In the genomic region with DNA sequence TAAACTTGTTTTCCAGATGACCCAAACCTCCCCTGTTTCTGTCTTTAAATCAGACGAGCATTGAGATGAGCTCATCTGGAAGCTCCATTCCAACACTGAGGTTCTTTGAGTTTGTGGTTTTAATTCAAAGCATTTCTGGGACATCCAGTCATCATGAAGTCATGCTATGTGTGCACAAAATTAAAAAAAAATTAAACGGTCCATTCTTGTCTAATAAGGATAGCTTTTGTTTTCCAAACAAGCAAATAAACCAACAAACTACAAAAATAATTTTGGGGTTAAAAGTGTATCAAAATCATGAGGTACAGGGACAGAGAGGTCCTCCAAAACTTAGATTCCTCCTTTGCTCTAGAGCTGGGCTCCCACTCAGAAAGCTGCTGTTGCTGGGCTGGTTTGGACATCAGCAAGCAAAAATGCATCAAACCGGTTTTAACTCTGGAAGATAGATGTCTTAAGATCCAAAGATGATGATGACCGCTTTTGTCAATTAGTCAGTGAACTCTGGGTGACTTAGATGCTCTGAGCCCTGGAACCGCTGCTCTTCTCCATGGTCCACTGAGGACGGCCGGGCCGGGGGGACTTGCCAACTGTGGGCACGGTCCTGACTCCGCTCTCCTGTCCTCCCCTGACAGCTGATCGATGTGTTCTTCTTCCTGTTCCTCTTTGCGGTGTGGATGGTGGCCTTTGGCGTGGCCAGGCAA, we compare ENCODE assay signal across 12 cellular contexts.
DNase-seq lines count a peak whose midpoint lies in the region; TF ChIP-seq lines count a peak whose summit lies in the region.
"Had no signal": no experiment of that assay in that cellular context is flagged by ENCODE, and none has a peak within 500 bp of the region (broad histone marks: within the 10 kb centered on the region; RNA-seq: fewer than 3 reads in every experiment).

No MANE protein-coding gene starts in this region.

- no peak for TF ChIP-seq RAD21 in SK-N-SH (IDR thresholded peaks at IDR 0.05; ENCODE audit: low read length)

- no peak for TF ChIP-seq CTCF in SK-N-SH (IDR thresholded peaks at IDR 0.05)
- no peak for TF ChIP-seq CTCF in smooth muscle cell (IDR thresholded peaks at IDR 0.05; ENCODE audit: borderline replicate concordance, insufficient read depth, poor library complexity, severe bottlenecking)
- no peak for TF ChIP-seq CTCF in GM10248 (IDR thresholded peaks at IDR 0.05; ENCODE audit: control extremely low read depth, extremely low read depth, low read depth, missing control alignments)

- H3K4me1 ChIP-seq in GM23248 (ENCODE audit: insufficient read depth) (peaks cover 32% of the 10 kb centered on the region), SK-N-SH (ENCODE audit: control insufficient read depth in 1 of 2, insufficient read depth in 2 of 2, low read depth in 1 of 2, low read length in 1 of 2) (peaks cover 0 to 28% of the 10 kb centered on the region in 2 experiments), smooth muscle cell (ENCODE audit: low read depth) (peaks cover 4% of the 10 kb centered on the region)

- H3K9ac ChIP-seq in GM23248 (peak overlapping the region; percentile 35), SK-N-SH (peak overlapping the region; percentile 38), smooth muscle cell (ENCODE audit: low read depth) (peak overlapping the region; percentile 5)

- CTCF ChIA-PET in SK-N-SH (lab: Yijun Ruan, JAX) (interaction anchor here (0.6 to 1.6 kb wide), 5 partner anchors 13 to 1124 kb away, joined by 3 to 6 read pairs (median 4); a partner anchor contains a TSS), GM10248 (lab: Yijun Ruan, JAX) (no interaction called here)

- no peaks in the 10 kb centered on the region for H3K27me3 ChIP-seq in GM23248 (replicated peaks; ENCODE audit: insufficient read depth)
- no peaks in the 10 kb centered on the region for H3K27me3 ChIP-seq in SK-N-SH (ENCODE audit: insufficient read depth)
- peaks cover 6% of the 10 kb centered on the region for H3K27me3 ChIP-seq in smooth muscle cell (ENCODE audit: low read depth)

- no peaks in the 10 kb centered on the region for H3K9me3 ChIP-seq in GM23248 (ENCODE audit: low read depth)
- H3K9me3 ChIP-seq in SK-N-SH, result no peaks in the 10 kb centered on the region
- H3K9me3 ChIP-seq in smooth muscle cell (replicated peaks; ENCODE audit: low read depth), result no peaks in the 10 kb centered on the region

- H3K79me2 ChIP-seq in GM23248 (ENCODE audit: insufficient read depth) (no peaks in the 10 kb centered on the region), SK-N-SH (ENCODE audit: insufficient read depth) (no peaks in the 10 kb centered on the region), smooth muscle cell (ENCODE audit: low read depth) (no peaks in the 10 kb centered on the region)

- peak overlapping the region; percentile 65 for H3K27ac ChIP-seq in GM23248
- peak overlapping the region; percentile 34 to 89; a peak in 3 of 4 replicates for H3K27ac ChIP-seq in SK-N-SH (ENCODE audit: low read depth in 2 of 2, low read length in 1 of 2)
- H3K27ac ChIP-seq in smooth muscle cell (ENCODE audit: low read depth), result peak overlapping the region; percentile 74
- H3K27ac ChIP-seq: SK-N-MC had no signal

- H3K9me2 ChIP-seq in GM23248 (ENCODE audit: insufficient read depth) (no peaks in the 10 kb centered on the region), SK-N-SH (no peaks in the 10 kb centered on the region)

- DNase-seq in GM23248 (peak; percentile 94), SK-N-SH (no peak), fibroblast of the conjunctiva (ENCODE audit: low read depth) (peak; percentile 47), smooth muscle cell (lab: John Stamatoyannopoulos, UW; ENCODE audit: unreplicated experiment) (no peak), NCI-H2029 treated with DMSO at 0.1 percent for 48 hours (lab: John Stamatoyannopoulos, UW) (no peak), KG1 (lab: John Stamatoyannopoulos, UW) (no peak), GM10248 (ENCODE audit: extremely low spot score) (no peak)
- DNase-seq in activated naive CD4-positive, alpha-beta T cell treated with Interleukin-2 at 50 U/mL for 16 hours, result no peak
- DNase-seq: activated CD4-positive, CD25-positive, alpha-beta regulatory T cell treated with anti-CD3 and anti-CD28 coated beads, Interleukin-2, amount 50 U/mL, for 72 hours; activated naive CD4-positive, alpha-beta T cell treated with anti-CD3 and anti-CD28 coated beads for 36 hours; NCI-H510A treated with DMSO at 0.1 percent for 48 hours had no signal

- POLR2A ChIA-PET in SK-N-SH (lab: Yijun Ruan, JAX) (no interaction called here), GM10248 (lab: Yijun Ruan, JAX) (no interaction called here)

- peak overlapping the region; percentile 12; the same call in 1 of the 2 replicates for H2AFZ ChIP-seq in GM23248
- H2AFZ ChIP-seq in SK-N-SH (ENCODE audit: low read depth), result no peak overlapping the region
- H2AFZ ChIP-seq in smooth muscle cell (ENCODE audit: low read depth), result no peak overlapping the region

- H3F3A ChIP-seq in GM23248 (ENCODE audit: insufficient read depth) (peaks cover 20% of the 10 kb centered on the region), SK-N-SH (replicated peaks; ENCODE audit: insufficient read depth) (peaks cover 15% of the 10 kb centered on the region), smooth muscle cell (ENCODE audit: low read depth) (peaks cover 4% of the 10 kb centered on the region)

- in situ Hi-C loops in GM23248 (cut with MboI), result loop anchor here (5.0 to 25.0 kb wide), 2 partner anchors 560 to 1130 kb away; no protein-coding TSS in a partner anchor

- H4K20me1 ChIP-seq in GM23248 (ENCODE audit: insufficient read depth), result no peaks in the 10 kb centered on the region
- no peaks in the 10 kb centered on the region for H4K20me1 ChIP-seq in SK-N-SH (ENCODE audit: insufficient read depth)
- H4K20me1 ChIP-seq in smooth muscle cell (ENCODE audit: low read depth), result no peaks in the 10 kb centered on the region

- peak overlapping the region; percentile 57 for H3K4me3 ChIP-seq in GM23248
- no peak overlapping the region for H3K4me3 ChIP-seq in SK-N-SH (ENCODE audit: low read depth in 2 of 2, low read length in 1 of 2)
- no peak overlapping the region for H3K4me3 ChIP-seq in smooth muscle cell
- H3K4me3 ChIP-seq: SK-N-MC had no signal

- H3K36me3 ChIP-seq in GM23248 (ENCODE audit: low read depth) (no peaks in the 10 kb centered on the region), SK-N-SH (replicated peaks in 1 of 2; ENCODE audit: control insufficient read depth in 1 of 2, insufficient read depth in 2 of 2, low read length in 1 of 2) (no peaks in the 10 kb centered on the region), smooth muscle cell (ENCODE audit: low read depth) (no peaks in the 10 kb centered on the region)

- H3K4me2 ChIP-seq in GM23248 (ENCODE audit: unreplicated experiment) (peak overlapping the region; percentile 79), SK-N-SH (peak overlapping the region; percentile 48), smooth muscle cell (peak overlapping the region; percentile 35)

- 3 to 7% methylated on average over 13 of the region's 13 CpGs for WGBS in GM23248 (ENCODE audit: low coverage in 1 of 2, low lambda C conversion rate in 2 of 2, missing lambda C conversion rate in 2 of 2), 2 experiments
- WGBS in SK-N-SH (ENCODE audit: low lambda C conversion rate), result 65% methylated on average over 10 of the region's 13 CpGs
- WGBS in smooth muscle cell (ENCODE audit: low lambda C conversion rate), result 67% methylated on average over 13 of the region's 13 CpGs

- TF ChIP-seq EP300 in SK-N-SH (IDR thresholded peaks at IDR 0.05; ENCODE audit: borderline replicate concordance in 1 of 2, low read depth in 1 of 2, low read length in 1 of 2), result peak in 1 of 2 experiments; percentile 97; a peak in 2 of 4 replicates

TF ChIP-seq in SK-N-SH, 30 proteins besides CTCF, POLR2A, EP300 and RAD21 (continues in another document):
- TF ChIP-seq TAF1 (IDR thresholded peaks at IDR 0.05; ENCODE audit: borderline replicate concordance, low read depth, low read length) (no peak), FOSL2 (IDR thresholded peaks at IDR 0.05; ENCODE audit: borderline replicate concordance, low read depth) (peak; percentile 92), CHD2 (IDR thresholded peaks at IDR 0.05; ENCODE audit: low read length, partially characterized antibody) (no peak), TCF12 (IDR thresholded peaks at IDR 0.05) (peak; percentile 90), MEF2A (IDR thresholded peaks at IDR 0.05; ENCODE audit: borderline replicate concordance, low read depth) (0 out of 2 replicates have a peak, but pooled peaks have one; percentile 31), POLR2AphosphoS5 (IDR thresholded peaks at IDR 0.05; ENCODE audit: low read depth, low read length) (peak; percentile 62; the same call in 1 of the 2 replicates), JUND (IDR thresholded peaks at IDR 0.05) (peak; percentile 84), EZH2phosphoT487 (IDR thresholded peaks at IDR 0.05; ENCODE audit: borderline replicate concordance, low read depth) (no peak), RFX5 (IDR thresholded peaks at IDR 0.05; ENCODE audit: low read length) (no peak), FOXJ3 (CRISPR knock-in tag; IDR thresholded peaks at IDR 0.05) (no peak)
- TF ChIP-seq, protein P1, sequence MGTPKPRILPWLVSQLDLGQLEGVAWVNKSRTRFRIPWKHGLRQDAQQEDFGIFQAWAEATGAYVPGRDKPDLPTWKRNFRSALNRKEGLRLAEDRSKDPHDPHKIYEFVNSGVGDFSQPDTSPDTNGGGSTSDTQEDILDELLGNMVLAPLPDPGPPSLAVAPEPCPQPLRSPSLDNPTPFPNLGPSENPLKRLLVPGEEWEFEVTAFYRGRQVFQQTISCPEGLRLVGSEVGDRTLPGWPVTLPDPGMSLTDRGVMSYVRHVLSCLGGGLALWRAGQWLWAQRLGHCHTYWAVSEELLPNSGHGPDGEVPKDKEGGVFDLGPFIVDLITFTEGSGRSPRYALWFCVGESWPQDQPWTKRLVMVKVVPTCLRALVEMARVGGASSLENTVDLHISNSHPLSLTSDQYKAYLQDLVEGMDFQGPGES (IDR thresholded peaks at IDR 0.05; ENCODE audit: low read depth, low read length), result no peak
- TF ChIP-seq, protein P2, sequence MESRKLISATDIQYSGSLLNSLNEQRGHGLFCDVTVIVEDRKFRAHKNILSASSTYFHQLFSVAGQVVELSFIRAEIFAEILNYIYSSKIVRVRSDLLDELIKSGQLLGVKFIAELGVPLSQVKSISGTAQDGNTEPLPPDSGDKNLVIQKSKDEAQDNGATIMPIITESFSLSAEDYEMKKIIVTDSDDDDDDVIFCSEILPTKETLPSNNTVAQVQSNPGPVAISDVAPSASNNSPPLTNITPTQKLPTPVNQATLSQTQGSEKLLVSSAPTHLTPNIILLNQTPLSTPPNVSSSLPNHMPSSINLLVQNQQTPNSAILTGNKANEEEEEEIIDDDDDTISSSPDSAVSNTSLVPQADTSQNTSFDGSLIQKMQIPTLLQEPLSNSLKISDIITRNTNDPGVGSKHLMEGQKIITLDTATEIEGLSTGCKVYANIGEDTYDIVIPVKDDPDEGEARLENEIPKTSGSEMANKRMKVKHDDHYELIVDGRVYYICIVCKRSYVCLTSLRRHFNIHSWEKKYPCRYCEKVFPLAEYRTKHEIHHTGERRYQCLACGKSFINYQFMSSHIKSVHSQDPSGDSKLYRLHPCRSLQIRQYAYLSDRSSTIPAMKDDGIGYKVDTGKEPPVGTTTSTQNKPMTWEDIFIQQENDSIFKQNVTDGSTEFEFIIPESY (IDR thresholded peaks at IDR 0.05; ENCODE audit: borderline replicate concordance, low read depth), result peak; percentile 53; the same call in 1 of the 2 replicates

Comparison
In these comparisons a context has a peak if more than half of its experiments do, and no peak if none do; other contexts are left out.
1. DNase-seq: peak in GM23248 (single experiment) and fibroblast of the conjunctiva (single experiment); none in SK-N-SH (single experiment), smooth muscle cell (single experiment), NCI-H2029 treated with DMSO at 0.1 percent for 48 hours (single experiment), activated naive CD4-positive, alpha-beta T cell treated with Interleukin-2 at 50 U/mL for 16 hours (single experiment), KG1 (single experiment) and GM10248 (single experiment).
2. Peak in every context shown above with its lines, with median percentiles within 50 percentile points of each other: H3K27ac ChIP-seq, H3K4me2 ChIP-seq and H3K9ac ChIP-seq.